Comparison of ENCODE assay signal across 9 cellular contexts in the genomic region with DNA sequence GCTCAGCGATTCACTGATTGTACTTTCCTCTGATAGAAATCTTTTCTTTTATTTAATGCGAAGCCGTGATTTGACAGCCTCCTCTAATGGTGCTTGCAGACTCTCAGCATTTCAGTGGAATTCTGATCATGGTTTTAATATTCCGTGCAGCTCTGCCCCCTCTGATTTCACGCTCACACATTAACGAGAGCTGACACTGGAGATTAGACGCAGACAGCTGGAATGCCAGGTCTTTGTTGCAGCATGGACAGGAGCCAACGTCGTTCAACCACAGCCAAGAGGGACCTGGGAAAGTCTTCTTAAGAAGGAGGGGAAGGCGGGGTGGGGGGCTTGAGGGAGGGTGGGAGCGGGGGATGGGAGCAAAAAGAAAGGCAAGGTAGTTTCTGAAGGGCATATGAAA.
DNase-seq lines count a peak whose midpoint lies in the region; ATAC-seq lines count a peak whose summit lies in the region.
"Had no signal": no experiment of that assay in that cellular context is flagged by ENCODE, and none has a peak within 500 bp of the region (broad histone marks: within the 10 kb centered on the region; RNA-seq: fewer than 3 reads in every experiment).

No MANE protein-coding gene starts in this region.

- H3K4me3 ChIP-seq in rectal smooth muscle tissue (ENCODE audit: low read length) = peak overlapping the region; percentile 49

- H3K27ac ChIP-seq in rectal smooth muscle tissue (ENCODE audit: low read depth, low read length) = no peak overlapping the region

- no peaks in the 10 kb centered on the region for H3K36me3 ChIP-seq in rectal smooth muscle tissue (ENCODE audit: control insufficient read depth, insufficient read depth, low read length)

- H3K9ac ChIP-seq in rectal smooth muscle tissue (ENCODE audit: low read length) = no peak overlapping the region

- peaks cover 4% of the 10 kb centered on the region for H3K4me1 ChIP-seq in rectal smooth muscle tissue (ENCODE audit: control insufficient read depth, insufficient read depth, low read length)

- peak; percentile 40 for DNase-seq in SK-N-DZ (ENCODE audit: low spot score)
- DNase-seq in left ventricle myocardium superior = peak; percentile 42
- DNase-seq in activated CD4-positive, alpha-beta T cell treated with anti-CD3 and anti-CD28 coated beads, Interleukin-2, amount 50 U/mL, for 4 hours = no peak
- no peak for DNase-seq in A172 (ENCODE audit: low spot score)

- H3K27me3 ChIP-seq in rectal smooth muscle tissue (ENCODE audit: control insufficient read depth, insufficient read depth, low read length) = no peaks in the 10 kb centered on the region

- peak; percentile 8 for ATAC-seq in GM18868 (IDR thresholded peaks at IDR 0.05; ENCODE audit: unreplicated experiment)
- ATAC-seq in left ventricle myocardium superior = peak; percentile 82
- no peak for ATAC-seq in HG03135 (IDR thresholded peaks at IDR 0.05; ENCODE audit: unreplicated experiment)
- ATAC-seq in GM21576 (IDR thresholded peaks at IDR 0.05; ENCODE audit: unreplicated experiment) = no peak
- ATAC-seq: Panc1 had no signal

- intact Hi-C loops in left ventricle myocardium superior (cut with micrococcal nuclease) = no loop called here

Comparison
In these comparisons a context has a peak if more than half of its experiments do, and no peak if none do; other contexts are left out.
1. ATAC-seq: peak in GM18868 (single experiment) and left ventricle myocardium superior (single experiment); none in HG03135 (single experiment) and GM21576 (single experiment).
2. DNase-seq: peak in SK-N-DZ (single experiment) and left ventricle myocardium superior (single experiment); none in activated CD4-positive, alpha-beta T cell treated with anti-CD3 and anti-CD28 coated beads, Interleukin-2, amount 50 U/mL, for 4 hours (0 of 2) and A172 (single experiment).